15 cellular contexts compared by ENCODE assay signal in genomic region chr2:221100467-221101089, GRCh38.
A peak's percentile ranks its signal among the peaks of the same experiment; 100 is the strongest.
DNase-seq lines count a peak whose midpoint lies in the region; ATAC-seq, FAIRE-seq and TF ChIP-seq lines count a peak whose summit lies in the region.
"Had no signal": no experiment of that assay in that cellular context is flagged by ENCODE, and none has a peak within 500 bp of the region (broad histone marks: within the 10 kb centered on the region; RNA-seq: fewer than 3 reads in every experiment).

No MANE protein-coding gene starts in this region.

- BruUV-seq in A673 (replicated peaks; lab: Mats Ljungman, UMichigan) = no TSS peak

- DNase-seq in A673 (ENCODE audit: low spot score) = peak; percentile 37
- DNase-seq in H54 (ENCODE audit: insufficient read length, low spot score) = no peak
- peak; percentile 55 for DNase-seq in iPS-NIHi7 (ENCODE audit: extremely low spot score)
- DNase-seq in GM13976 (ENCODE audit: low spot score) = no peak
- no peak for DNase-seq in spleen
- DNase-seq in nephron progenitor cell = no peak
- DNase-seq: activated CD4-positive, alpha-beta memory T cell treated with anti-CD3 and anti-CD28 coated beads for 36 hours; activated naive CD4-positive, alpha-beta T cell; left colon; NCI-H2081 had no signal

- no peak overlapping the region for H3K27ac Mint-ChIP-seq in nephron progenitor cell
- H3K27ac Mint-ChIP-seq: activated CD4-positive, alpha-beta memory T cell treated with anti-CD3 and anti-CD28 coated beads for 36 hours; B cell; T-helper 1 cell treated with Interleukin-12 subunit alpha and Interleukin-12 subunit beta and Interleukin-4 antibody, amounts not matched to agents 30 μg/mL and 1 μg/mL, for 36 hours had no signal

- TF ChIP-seq POLR2A in H54 (IDR thresholded peaks at IDR 0.05; ENCODE audit: low read depth, low read length) (no peak), spleen (IDR thresholded peaks at IDR 0.05) (no peak)

- H3K27me3 ChIP-seq in A673 (replicated peaks; ENCODE audit: insufficient read depth, low read depth, low read length, poor library complexity) (no peaks in the 10 kb centered on the region), spleen (replicated peaks in 1 of 7) (no peaks in the 10 kb centered on the region)

- H3K27me3 Mint-ChIP-seq in nephron progenitor cell (ENCODE audit: low read depth, poor library complexity) = no peaks in the 10 kb centered on the region

- CTCF ChIA-PET in A673 (lab: Charles Lee) = no interaction called here

- H3K36me3 Mint-ChIP-seq in nephron progenitor cell (ENCODE audit: low read depth) = no peaks in the 10 kb centered on the region
- H3K36me3 Mint-ChIP-seq: activated CD4-positive, alpha-beta memory T cell treated with anti-CD3 and anti-CD28 coated beads for 36 hours had no signal

- H3K36me3 ChIP-seq in A673 (ENCODE audit: insufficient read depth, low read length, poor library complexity, severe bottlenecking) = no peaks in the 10 kb centered on the region
- no peaks in the 10 kb centered on the region for H3K36me3 ChIP-seq in spleen

- peaks cover 68% of the 10 kb centered on the region for H3K4me1 Mint-ChIP-seq in nephron progenitor cell

- ATAC-seq in HG03442 (IDR thresholded peaks at IDR 0.05; ENCODE audit: unreplicated experiment) = no peak
- ATAC-seq: left colon had no signal

- no peaks in the 10 kb centered on the region for H3K9me3 Mint-ChIP-seq in nephron progenitor cell
- H3K9me3 Mint-ChIP-seq: T-helper 1 cell treated with Interleukin-12 subunit alpha and Interleukin-12 subunit beta and Interleukin-4 antibody, amounts not matched to agents 30 μg/mL and 1 μg/mL, for 36 hours had no signal

- H3K9me3 ChIP-seq in A673 (ENCODE audit: low read depth, low read length, poor library complexity, severe bottlenecking) (no peaks in the 10 kb centered on the region), spleen (peaks cover 0 to 3% (median 0%) of the 10 kb centered on the region in 8 donors)

- no peak overlapping the region for H3K4me3 Mint-ChIP-seq in nephron progenitor cell
- H3K4me3 Mint-ChIP-seq: activated CD4-positive, alpha-beta memory T cell treated with anti-CD3 and anti-CD28 coated beads for 36 hours; B cell; T-helper 1 cell treated with Interleukin-12 subunit alpha and Interleukin-12 subunit beta and Interleukin-4 antibody, amounts not matched to agents 30 μg/mL and 1 μg/mL, for 36 hours had no signal

- H3K27ac ChIP-seq in A673 (ENCODE audit: low read depth, low read length, poor library complexity, severe bottlenecking) (no peak overlapping the region), VCaP (no peak overlapping the region), spleen (no peak overlapping the region)

- peak; percentile 53 for TF ChIP-seq CTCF in A673 (conservative IDR thresholded peaks at IDR 0.05; ENCODE audit: low read depth, low read length)
- peak; percentile 60 for TF ChIP-seq CTCF in VCaP (conservative IDR thresholded peaks at IDR 0.05)
- TF ChIP-seq CTCF in GM13976 (IDR thresholded peaks at IDR 0.05; ENCODE audit: borderline replicate concordance, control extremely low read depth, extremely low read depth, insufficient read depth, missing control alignments) = no peak
- peak in 1 of 11 experiments; percentile 11 for TF ChIP-seq CTCF in spleen (IDR thresholded peaks at IDR 0.05 in 8 of 11, conservative IDR thresholded peaks at IDR 0.05 in 3 of 11)
- no peak for TF ChIP-seq CTCF in nephron progenitor cell (IDR thresholded peaks at IDR 0.05)

- H3K4me3 ChIP-seq in A673 (ENCODE audit: low read depth, low read length, poor library complexity, severe bottlenecking) (no peak overlapping the region), spleen (no peak overlapping the region)

- POLR2A ChIA-PET in A673 (lab: Charles Lee; ENCODE audit: low non-redundant PET) = interaction anchor here (0.6 kb wide), 1 partner anchor 1144 kb away, joined by 3 read pairs; no protein-coding TSS in a partner anchor

- 54 to 67% (median 64%) methylated on average over 11 of the region's 11 CpGs for WGBS in spleen, 5 donors

- in situ Hi-C loops in GM13976 (cut with MboI; ENCODE audit: low sequenced_read_pairs, unreplicated experiment) = no loop called here

- intact Hi-C loops in A673 (cut with micrococcal nuclease; ENCODE audit: unreplicated experiment) (loop anchor here (1.0 to 10.0 kb wide), 2 partner anchors 413 to 474 kb away; partner anchors contain the start of gene EPHA4), spleen (cut with DNase I; ENCODE audit: low total_unique reads) (no loop called here)

- peak; percentile 38 for FAIRE-seq in H54 (lab: Jason Lieb, UNC)
- FAIRE-seq: colon had no signal

- peaks cover 29% of the 10 kb centered on the region for H3K4me1 ChIP-seq in A673 (ENCODE audit: insufficient read depth, low read length, poor library complexity, severe bottlenecking)
- peaks cover 0 to 30% (median 5%) of the 10 kb centered on the region in 6 donors for H3K4me1 ChIP-seq in spleen

Comparison
In these comparisons a context has a peak if more than half of its experiments do, and no peak if none do; other contexts are left out.
1. DNase-seq: peak in A673 (single experiment) and iPS-NIHi7 (single experiment); none in H54 (single experiment), GM13976 (single experiment), spleen (single experiment) and nephron progenitor cell (single experiment).
2. CTCF ChIP-seq: peak in A673 (single experiment) and VCaP (single experiment); none in GM13976 (single experiment) and nephron progenitor cell (single experiment).